9 cellular contexts compared by ENCODE assay signal in the genomic region with DNA sequence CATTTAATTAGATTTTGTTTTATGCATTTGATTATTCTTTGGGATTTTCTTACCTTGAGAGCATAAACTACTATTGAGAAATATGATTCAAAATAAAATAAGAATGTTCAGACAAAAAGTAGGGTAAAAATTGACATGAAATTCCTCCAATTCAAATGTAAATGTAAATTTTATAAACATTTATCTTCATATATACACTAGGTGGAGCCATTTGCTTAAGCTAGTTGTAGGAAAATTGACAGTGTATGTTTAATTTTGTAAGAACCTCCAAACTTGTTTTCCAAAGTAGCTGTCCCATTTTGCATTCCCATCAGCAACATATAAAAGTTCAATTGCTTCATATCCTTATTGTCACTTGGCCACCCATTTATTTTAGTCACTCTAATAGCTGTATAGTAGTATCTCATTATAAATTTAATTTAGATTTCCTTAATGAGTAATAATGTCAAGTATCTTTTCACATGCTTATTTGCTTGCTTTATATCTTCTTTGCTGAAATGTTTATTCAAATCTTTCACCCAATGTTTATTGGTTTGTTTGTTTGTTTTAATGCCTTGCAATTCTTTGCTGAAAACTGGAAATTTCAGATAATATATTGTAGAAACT. TPM values are rescaled to one million over a fixed set of nuclear protein-coding genes. Genes with fewer than 3 reads are reported as not detected.
DNase-seq lines count a peak whose midpoint lies in the region; ATAC-seq and TF ChIP-seq lines count a peak whose summit lies in the region.
"Had no signal": no experiment of that assay in that cellular context is flagged by ENCODE, and none has a peak within 500 bp of the region (broad histone marks: within the 10 kb centered on the region; RNA-seq: fewer than 3 reads in every experiment).

No MANE protein-coding gene starts in this region.

- H3K9me3 ChIP-seq in OCI-LY7 (ENCODE audit: low read length) = no peaks in the 10 kb centered on the region
- H3K9me3 ChIP-seq in aorta (ENCODE audit: control insufficient read depth, low read length) = no peaks in the 10 kb centered on the region

- no peaks in the 10 kb centered on the region for H3K9me2 ChIP-seq in OCI-LY7 (ENCODE audit: insufficient read depth, low read length)

- H3K79me2 ChIP-seq in OCI-LY7 (ENCODE audit: insufficient read depth, low read depth, low read length) = no peaks in the 10 kb centered on the region

- H3K36me3 ChIP-seq in OCI-LY7 (ENCODE audit: insufficient read depth, low read length) = no peaks in the 10 kb centered on the region
- H3K36me3 ChIP-seq in aorta (ENCODE audit: control insufficient read depth in 1 of 2, insufficient read depth in 2 of 2, low read length in 1 of 2) = no peaks in the 10 kb centered on the region

- H3K27me3 ChIP-seq in aorta (ENCODE audit: control insufficient read depth in 1 of 2, insufficient read depth in 2 of 2, low read length in 1 of 2) = no peaks in the 10 kb centered on the region

- H3K4me1 Mint-ChIP-seq in T-cell = no peaks in the 10 kb centered on the region
- H3K4me1 Mint-ChIP-seq: activated CD4-positive, alpha-beta memory T cell treated with anti-CD3 and anti-CD28 coated beads, Interleukin-2, amount 10 ng/mL, durations not matched to agents 7 days and 5 days had no signal

- no peak overlapping the region for H3K4me3 Mint-ChIP-seq in T-cell
- H3K4me3 Mint-ChIP-seq: activated CD4-positive, alpha-beta memory T cell treated with anti-CD3 and anti-CD28 coated beads, Interleukin-2, amount 10 ng/mL, durations not matched to agents 7 days and 5 days had no signal

- H3K4me2 ChIP-seq in OCI-LY7 (ENCODE audit: low read length) = no peak overlapping the region

- no peaks in the 10 kb centered on the region for H4K20me1 ChIP-seq in OCI-LY7 (ENCODE audit: insufficient read depth, low read length)

- DNase-seq in AG08395 (ENCODE audit: low spot score) = peak; percentile 8
- DNase-seq in OCI-LY7 (ENCODE audit: low spot score) = no peak
- DNase-seq in fibroblast of peridontal ligament (ENCODE audit: extremely low read depth) = peak; percentile 45
- no peak for DNase-seq in hypothalamus (lab: John Stamatoyannopoulos, UW)
- DNase-seq in T-cell = no peak
- no peak for DNase-seq in aorta
- DNase-seq: activated CD4-positive, alpha-beta memory T cell treated with anti-CD3 and anti-CD28 coated beads, Interleukin-2, amount 10 ng/mL, durations not matched to agents 7 days and 5 days had no signal

- 0 out of 2 replicates have a peak, but pooled peaks have one; percentile 7 for TF ChIP-seq CTCF in GM12874 (IDR thresholded peaks at IDR 0.05; ENCODE audit: insufficient read depth, low read depth, low read length)
- peak; percentile 70 for TF ChIP-seq CTCF in OCI-LY7 (conservative IDR thresholded peaks at IDR 0.05; ENCODE audit: low read length)

- CTCF ChIA-PET in OCI-LY7 (lab: Charles Lee; ENCODE audit: unreplicated experiment) (no interaction called here), T-cell (lab: Charles Lee) (interaction anchor here in 1 of 2 donors (0.5 to 2.2 kb wide), 4 partner anchors 14 to 603 kb away, joined by 3 to 13 read pairs (median 4); no protein-coding TSS in a partner anchor)

- H3K4me3 ChIP-seq in OCI-LY7 (ENCODE audit: low read depth, low read length, poor library complexity, severe bottlenecking) (no peak overlapping the region), aorta (ENCODE audit: low read length in 2 of 2) (no peak overlapping the region)

- H3K4me1 ChIP-seq in OCI-LY7 (ENCODE audit: insufficient read depth, low read length, poor library complexity, severe bottlenecking) (no peaks in the 10 kb centered on the region), aorta (ENCODE audit: control insufficient read depth in 1 of 2, insufficient read depth in 2 of 2, low read length in 2 of 2) (no peaks in the 10 kb centered on the region)

- no peak overlapping the region for H3K27ac Mint-ChIP-seq in T-cell
- H3K27ac Mint-ChIP-seq: activated CD4-positive, alpha-beta memory T cell treated with anti-CD3 and anti-CD28 coated beads, Interleukin-2, amount 10 ng/mL, durations not matched to agents 7 days and 5 days had no signal

- ATAC-seq in T-cell (replicated peaks in 1 of 4) (no peak), GM21423 (IDR thresholded peaks at IDR 0.05; ENCODE audit: unreplicated experiment) (no peak), aorta (ENCODE audit: low FRiP score) (no peak)

- no peaks in the 10 kb centered on the region for H3K9me3 Mint-ChIP-seq in T-cell
- H3K9me3 Mint-ChIP-seq: activated CD4-positive, alpha-beta memory T cell treated with anti-CD3 and anti-CD28 coated beads, Interleukin-2, amount 10 ng/mL, durations not matched to agents 7 days and 5 days had no signal

- peaks cover 0 to 6% of the 10 kb centered on the region in 2 donors for H3K27me3 Mint-ChIP-seq in T-cell

- H2AFZ ChIP-seq in OCI-LY7 (ENCODE audit: low read length) = no peak overlapping the region

- BruUV-seq in OCI-LY7 (replicated peaks; lab: Mats Ljungman, UMichigan) = no TSS peak

- POLR2A ChIA-PET in OCI-LY7 (lab: Charles Lee) = no interaction called here
- POLR2A ChIA-PET in T-cell (lab: Charles Lee) = no interaction called here

- no peaks in the 10 kb centered on the region for H3K36me3 Mint-ChIP-seq in T-cell

- intact Hi-C loops in OCI-LY7 (cut with micrococcal nuclease; ENCODE audit: unreplicated experiment) = no loop called here
- intact Hi-C loops in aorta (cut with DNase I) = no loop called here

- H3K27ac ChIP-seq in OCI-LY7 (ENCODE audit: low read depth, low read length, poor library complexity, severe bottlenecking) (no peak overlapping the region), aorta (ENCODE audit: low read depth in 1 of 2, low read length in 2 of 2) (no peak overlapping the region)

RNA-seq across cellular contexts. Expression of gene SLCO6A1, which starts 37.6 kb away (rescaled TPM):
- total RNA-seq in OCI-LY7 (2014; rRNA removed; shearing (Covaris generic)) = not detected in 2 replicates
- not detected in 2 replicates for total RNA-seq in OCI-LY7 (2022)
- not detected for total RNA-seq in T-cell
- total RNA-seq in aorta = under 1 TPM in 1 of 2 donors, not detected in 1; 0.75 TPM
- not detected for polyA plus RNA-seq in aorta
- total RNA-seq: activated CD4-positive, alpha-beta memory T cell treated with anti-CD3 and anti-CD28 coated beads, Interleukin-2, amount 10 ng/mL, durations not matched to agents 7 days and 5 days had no signal

Comparison
In these comparisons a context has a peak if more than half of its experiments do, and no peak if none do; other contexts are left out.
1. DNase-seq: peak in AG08395 (single experiment) and fibroblast of peridontal ligament (single experiment); none in OCI-LY7 (single experiment), hypothalamus (0 of 51), T-cell (0 of 34) and aorta (0 of 2).